19 cellular contexts compared by ENCODE assay signal in genomic region chr3:127363171-127363570, GRCh38.
"Had no signal": no experiment of that assay in that cellular context is flagged by ENCODE, and none has a peak within 500 bp of the region (broad histone marks: within the 10 kb centered on the region; RNA-seq: fewer than 3 reads in every experiment).

No MANE protein-coding gene starts in this region.

- H3K36me3 ChIP-seq: neutrophil, right lobe of liver, tibial artery had no signal

- DNase-seq: cortex of kidney; effector CD4-positive, alpha-beta T cell; hypothalamus; immature natural killer cell; natural killer cell; right lobe of liver; small intestine; stimulated activated CD4-positive, alpha-beta T cell treated with anti-CD3 and anti-CD28 coated beads, Interleukin-15, amount 100 ng/mL, for 24 hours; stimulated activated CD4-positive, alpha-beta T cell treated with anti-CD3 and anti-CD28 coated beads, Interleukin-2, amount 100 ng/mL, for 48 hours; stimulated activated naive CD4-positive, alpha-beta T cell treated with Interleukin-2 at 50 U/mL for 16 hours; substantia nigra; testis; tibial artery had no signal

- H3K9me3 ChIP-seq: neutrophil, right lobe of liver, testis had no signal

- H3K4me3 ChIP-seq: lung, right lobe of liver, testis, tibial artery had no signal

- H3K4me1 Mint-ChIP-seq: immature natural killer cell, natural killer cell had no signal

- H3K27ac ChIP-seq: neutrophil, parathyroid adenoma, right lobe of liver, testis, tibial artery had no signal

- H3K4me3 Mint-ChIP-seq: immature natural killer cell, memory B cell, natural killer cell, type B pancreatic cell had no signal

- H3K27ac Mint-ChIP-seq: memory B cell, natural killer cell, progenitor cell of endocrine pancreas, type B pancreatic cell had no signal

- H3K4me1 ChIP-seq: parathyroid adenoma, right lobe of liver, testis, tibial artery had no signal

- H3K27me3 ChIP-seq: right lobe of liver, testis had no signal

- H3K36me3 Mint-ChIP-seq: immature natural killer cell, memory B cell, natural killer cell, type B pancreatic cell had no signal

- H3K9me3 Mint-ChIP-seq: natural killer cell had no signal

- ATAC-seq: natural killer cell, right lobe of liver had no signal
